In genomic region chr19:8371011-8371804, GRCh38 we compare ENCODE assay signal across 1 cellular context.
TF ChIP-seq lines count a peak whose summit lies in the region.

No MANE protein-coding gene starts in this region.

TF ChIP-seq in K562, 482 proteins besides CTCF, POLR2A, EP300 and RAD21 (continued from another document and continues in another):
- TF ChIP-seq PRMT5 (CRISPR knock-in tag; IDR thresholded peaks at IDR 0.05) (no peak), ZNF586 (CRISPR knock-in tag; conservative IDR thresholded peaks at IDR 0.05) (no peak), PCBP2 (IDR thresholded peaks at IDR 0.05; ENCODE audit: low read depth, low read length, poor library complexity, severe bottlenecking) (no peak), ATF2 (CRISPR knock-in tag; IDR thresholded peaks at IDR 0.05) (no peak), E2F4 (CRISPR knock-in tag; IDR thresholded peaks at IDR 0.05; ENCODE audit: low read depth) (no peak), ZBTB9 (CRISPR knock-in tag; IDR thresholded peaks at IDR 0.05) (0 out of 2 replicates have a peak, but pooled peaks have one; percentile 19), ZNF512 (tag; IDR thresholded peaks at IDR 0.05) (no peak), ETV1 (tag; conservative IDR thresholded peaks at IDR 0.05; ENCODE audit: low read depth) (peak; percentile 81), HMGN3 (IDR thresholded peaks at IDR 0.05; ENCODE audit: borderline replicate concordance, extremely low read depth, insufficient read length, low read depth, low read length) (peak; percentile 59), CGGBP1 (CRISPR knock-in tag; IDR thresholded peaks at IDR 0.05) (no peak), E2F5 (CRISPR knock-in tag; IDR thresholded peaks at IDR 0.05) (no peak), XRCC5 (IDR thresholded peaks at IDR 0.05; ENCODE audit: low read depth, low read length) (no peak), TRIM28 (IDR thresholded peaks at IDR 0.05) (peak; percentile 24; the same call in 1 of the 2 replicates), ZNF639 (CRISPR knock-in tag; conservative IDR thresholded peaks at IDR 0.05 in 1 of 2, IDR thresholded peaks at IDR 0.05 in 1 of 2) (peak in 1 of 2 experiments; percentile 44; a peak in 1 of 4 replicates), HDAC2 (IDR thresholded peaks at IDR 0.05) (peak; percentile 87), BRF2 (IDR thresholded peaks at IDR 0.05; ENCODE audit: borderline replicate concordance, insufficient read depth, insufficient read length) (no peak), SIN3A (IDR thresholded peaks at IDR 0.05; ENCODE audit: borderline replicate concordance in 2 of 2, control insufficient read depth in 1 of 2, low read depth in 2 of 2, low read length in 2 of 2) (peak in 1 of 2 experiments; percentile 44; a peak in 1 of 4 replicates), FIP1L1 (IDR thresholded peaks at IDR 0.05; ENCODE audit: low read depth, low read length, poor library complexity, severe bottlenecking) (no peak), NCOR1 (IDR thresholded peaks at IDR 0.05) (peak; percentile 67), CBFA2T2 (conservative IDR thresholded peaks at IDR 0.05) (peak; percentile 69), MTA1 (IDR thresholded peaks at IDR 0.05; ENCODE audit: borderline replicate concordance) (no peak), SUPT5H (IDR thresholded peaks at IDR 0.05) (0 out of 2 replicates have a peak, but pooled peaks have one; percentile 45), MXI1 (IDR thresholded peaks at IDR 0.05; ENCODE audit: low read depth, low read length) (no peak), SMARCB1 (IDR thresholded peaks at IDR 0.05; ENCODE audit: insufficient read length, low read depth) (no peak), NR2C2 (CRISPR knock-in tag; IDR thresholded peaks at IDR 0.05) (no peak), NR2C2 (tag; IDR thresholded peaks at IDR 0.05) (peak; percentile 46; the same call in 1 of the 2 replicates), SFPQ (IDR thresholded peaks at IDR 0.05; ENCODE audit: low read depth, low read length) (no peak), NELFE (IDR thresholded peaks at IDR 0.05; ENCODE audit: insufficient read depth, insufficient read length) (no peak), ZNF717 (CRISPR knock-in tag; IDR thresholded peaks at IDR 0.05) (no peak), ZNF766 (CRISPR knock-in tag; conservative IDR thresholded peaks at IDR 0.05) (no peak), HINFP (tag; conservative IDR thresholded peaks at IDR 0.05; ENCODE audit: low read depth) (no peak), ZNF764 (CRISPR knock-in tag; IDR thresholded peaks at IDR 0.05; ENCODE audit: low read depth) (no peak), ZNF551 (CRISPR knock-in tag; IDR thresholded peaks at IDR 0.05) (no peak), MAZ (CRISPR knock-in tag; conservative IDR thresholded peaks at IDR 0.05 in 1 of 2, IDR thresholded peaks at IDR 0.05 in 1 of 2) (peak; percentile 49 to 79), XRCC4 (IDR thresholded peaks at IDR 0.05; ENCODE audit: extremely low read depth, insufficient read depth, insufficient read length) (no peak), ZNF740 (CRISPR knock-in tag; IDR thresholded peaks at IDR 0.05) (no peak), ZNF740 (tag; IDR thresholded peaks at IDR 0.05) (no peak), ARID1B (IDR thresholded peaks at IDR 0.05) (peak; percentile 83), FOXP1 (CRISPR knock-in tag; IDR thresholded peaks at IDR 0.05) (no peak), SMAD3 (CRISPR knock-in tag; conservative IDR thresholded peaks at IDR 0.05) (no peak), CCNT2 (IDR thresholded peaks at IDR 0.05; ENCODE audit: borderline replicate concordance, extremely low read depth, insufficient read length, low read depth, low read length) (no peak), ZNF140 (CRISPR knock-in tag; IDR thresholded peaks at IDR 0.05) (no peak), RCOR1 (IDR thresholded peaks at IDR 0.05; ENCODE audit: borderline replicate concordance in 1 of 2, low read depth in 2 of 2, low read length in 2 of 2) (peak in 1 of 2 experiments; percentile 80; a peak in 1 of 4 replicates), CREB1 (IDR thresholded peaks at IDR 0.05) (no peak), CREB1 (CRISPR knock-in tag; IDR thresholded peaks at IDR 0.05) (no peak), MECOM (CRISPR knock-in tag; IDR thresholded peaks at IDR 0.05) (no peak), ZBED1 (IDR thresholded peaks at IDR 0.05) (0 out of 2 replicates have a peak, but pooled peaks have one; percentile 61), ZNF263 (CRISPR knock-in tag; IDR thresholded peaks at IDR 0.05; ENCODE audit: borderline replicate concordance) (peak; percentile 43; the same call in 1 of the 2 replicates), ZNF449 (CRISPR knock-in tag; IDR thresholded peaks at IDR 0.05) (no peak), TRIM24 (IDR thresholded peaks at IDR 0.05) (peak; percentile 21 to 68; a peak in 2 of 4 replicates), ZNF583 (CRISPR knock-in tag; IDR thresholded peaks at IDR 0.05) (no peak)
